9 cellular contexts compared by ENCODE assay signal in the genomic region with DNA sequence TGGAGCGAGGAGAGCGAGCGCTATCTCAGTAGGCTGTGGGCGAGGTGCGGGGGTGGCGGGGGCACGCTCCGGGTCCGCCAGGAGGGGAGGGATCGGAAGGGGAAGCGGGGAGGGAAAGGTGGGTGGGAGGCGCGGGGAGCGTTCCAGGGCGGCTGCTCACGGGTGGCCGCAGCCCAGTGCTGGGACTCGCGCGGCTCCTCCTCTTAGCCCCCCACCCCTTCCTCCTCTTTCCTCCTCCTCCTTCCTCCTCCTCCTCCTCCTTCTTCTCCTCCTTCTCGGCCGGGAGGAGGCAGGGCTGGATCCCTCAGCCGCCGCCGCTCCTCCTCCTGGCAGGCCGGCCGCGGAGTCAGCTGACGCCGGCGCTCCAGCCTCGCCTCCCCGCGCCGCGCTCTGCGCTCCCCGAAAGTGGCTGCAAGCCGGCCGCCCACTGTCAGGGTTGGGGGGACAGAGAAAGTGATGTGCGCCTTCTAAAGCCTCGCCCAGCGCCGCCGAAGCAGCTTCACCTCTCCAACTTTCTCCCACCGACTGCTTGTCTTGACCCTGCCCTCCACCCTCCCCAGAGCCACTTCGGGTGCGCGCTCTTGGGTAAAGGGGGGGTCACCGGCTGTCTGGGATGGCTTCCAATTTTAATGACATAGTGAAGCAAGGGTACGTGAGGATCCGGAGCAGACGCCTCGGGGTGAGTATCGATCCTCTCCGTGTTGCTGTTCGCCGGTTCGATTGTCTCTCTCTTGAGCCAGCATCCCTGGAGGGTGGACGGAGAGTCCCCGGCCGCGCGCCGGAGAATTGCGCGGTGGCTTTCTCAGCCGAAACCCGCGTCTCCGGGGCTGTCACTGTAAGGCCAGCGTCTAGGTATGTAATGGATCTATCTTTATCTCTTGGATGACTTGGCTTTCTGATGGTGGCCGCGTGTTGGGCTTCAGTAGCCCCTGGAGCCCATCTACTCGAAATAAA. TPM values are rescaled to one million over a fixed set of nuclear protein-coding genes. Genes with fewer than 3 reads are reported as not detected.
A peak's percentile ranks its signal among the peaks of the same experiment; 100 is the strongest.
DNase-seq lines count a peak whose midpoint lies in the region; ATAC-seq and TF ChIP-seq lines count a peak whose summit lies in the region.
"Had no signal": no experiment of that assay in that cellular context is flagged by ENCODE, and none has a peak within 500 bp of the region (broad histone marks: within the 10 kb centered on the region; RNA-seq: fewer than 3 reads in every experiment).

DOK5 (plus strand) TSS at position 260 of the 954 bp plus-strand sequence; CDS start at position 614, 354 bp downstream.

- ATAC-seq in left lung = peak; percentile 91
- ATAC-seq in HG02973 (IDR thresholded peaks at IDR 0.05; ENCODE audit: unreplicated experiment) = no peak
- ATAC-seq in HG03432 (IDR thresholded peaks at IDR 0.05; ENCODE audit: unreplicated experiment) = no peak
- no peak for ATAC-seq in natural killer cell treated with Interleukin-12 subunit alpha and Interleukin-12 subunit beta and Interleukin-15 and Interleukin-18, amount 100 ng/mL, for 72 hours

- no peak within 1 kb of the TSS for H3K27ac Mint-ChIP-seq in natural killer cell treated with Interleukin-12 subunit alpha and Interleukin-12 subunit beta and Interleukin-15 and Interleukin-18, amount 100 ng/mL, for 72 hours

- peak; percentile 67 for DNase-seq in MG63
- peak; percentile 58 for DNase-seq in dedifferentiated amniotic fluid mesenchymal stem cell (ENCODE audit: extremely low spot score)
- DNase-seq in left lung = peak; percentile 39 to 80
- no peak for DNase-seq in stomach
- DNase-seq in LoVo (ENCODE audit: low spot score) = no peak
- DNase-seq in natural killer cell treated with Interleukin-12 subunit alpha and Interleukin-12 subunit beta and Interleukin-15 and Interleukin-18, amount 100 ng/mL, for 72 hours (ENCODE audit: low spot score) = no peak

- WGBS in stomach, 5 donors = 1 to 6% (median 2%) methylated on average over 62 to 75 of the region's 75 CpGs

- no peaks in the 10 kb centered on the region for H3K4me1 Mint-ChIP-seq in natural killer cell treated with Interleukin-12 subunit alpha and Interleukin-12 subunit beta and Interleukin-15 and Interleukin-18, amount 100 ng/mL, for 72 hours (ENCODE audit: low read depth in 2 of 2)

- H3K27me3 ChIP-seq in MG63 (no peaks in the 10 kb centered on the region), left lung (peaks cover 29 to 77% of the 10 kb centered on the region in 2 donors), stomach (peaks cover 0 to 42% (median 32%) of the 10 kb centered on the region in 3 donors)

- peak within 1 kb of the TSS; percentile 60 for H3K4me3 ChIP-seq in MG63
- peak within 1 kb of the TSS; percentile 32 to 34 for H3K4me3 ChIP-seq in left lung
- H3K4me3 ChIP-seq in stomach = peak within 1 kb of the TSS; percentile 48 to 69 (median 58)

- no peak for TF ChIP-seq CTCF in left lung (IDR thresholded peaks at IDR 0.05)
- TF ChIP-seq CTCF in stomach (IDR thresholded peaks at IDR 0.05) = no peak

- no peak for TF ChIP-seq POLR2A in stomach (IDR thresholded peaks at IDR 0.05)

- peaks cover 47 to 58% of the 10 kb centered on the region in 2 donors for H3K27me3 Mint-ChIP-seq in natural killer cell treated with Interleukin-12 subunit alpha and Interleukin-12 subunit beta and Interleukin-15 and Interleukin-18, amount 100 ng/mL, for 72 hours

- H3K9me3 ChIP-seq in MG63 = no peaks in the 10 kb centered on the region
- no peaks in the 10 kb centered on the region for H3K9me3 ChIP-seq in left lung
- H3K9me3 ChIP-seq in stomach = no peaks in the 10 kb centered on the region
- H3K9me3 ChIP-seq: adrenal gland had no signal

- H3K9me3 Mint-ChIP-seq in natural killer cell treated with Interleukin-12 subunit alpha and Interleukin-12 subunit beta and Interleukin-15 and Interleukin-18, amount 100 ng/mL, for 72 hours = peaks cover 2% of the 10 kb centered on the region

- peaks cover 0 to 13% of the 10 kb centered on the region in 2 donors for H3K4me1 ChIP-seq in left lung
- H3K4me1 ChIP-seq in stomach = peaks cover 12 to 24% (median 20%) of the 10 kb centered on the region in 4 donors

- no peak within 1 kb of the TSS for H3K4me3 Mint-ChIP-seq in natural killer cell treated with Interleukin-12 subunit alpha and Interleukin-12 subunit beta and Interleukin-15 and Interleukin-18, amount 100 ng/mL, for 72 hours

- intact Hi-C loops in left lung (cut with DNase I) (no loop called here), stomach (cut with DNase I; ENCODE audit: low total_unique reads) (no loop called here)

- no peaks in the 10 kb centered on the region for H3K36me3 ChIP-seq in MG63
- H3K36me3 ChIP-seq in left lung = no peaks in the 10 kb centered on the region
- H3K36me3 ChIP-seq in stomach = no peaks in the 10 kb centered on the region
- H3K36me3 ChIP-seq: adrenal gland had no signal

- no peak within 1 kb of the TSS for H3K27ac ChIP-seq in left lung
- H3K27ac ChIP-seq in stomach = peak within 1 kb of the TSS in 3 of 5 donors; percentile 26 to 45 (median 42)
- H3K27ac ChIP-seq: adrenal gland had no signal

- peaks cover 4% of the 10 kb centered on the region for H3K36me3 Mint-ChIP-seq in natural killer cell treated with Interleukin-12 subunit alpha and Interleukin-12 subunit beta and Interleukin-15 and Interleukin-18, amount 100 ng/mL, for 72 hours

- TF ChIP-seq EP300 in stomach (IDR thresholded peaks at IDR 0.05) = no peak

RNA-seq across cellular contexts. Expression of gene DOK5, which starts in this region (rescaled TPM):
- total RNA-seq in MG63 (2014; rRNA removed; shearing (Covaris generic); ENCODE audit: low replicate concordance) = 1.9 and 3.3 TPM in 2 replicates
- total RNA-seq in left lung (1 to 10 TPM in 1 of 2 donors, under 1 TPM in 1; 0.92 to 2.6 TPM), stomach (1 to 10 TPM in 1 of 5 donors, not detected in 4; 4.4 TPM)
- 1 to 10 TPM in 1 of 3 donors, under 1 TPM in 2; 0.58 to 1.6 (median 0.61) TPM for polyA plus RNA-seq in stomach
- total RNA-seq in natural killer cell treated with Interleukin-12 subunit alpha and Interleukin-12 subunit beta and Interleukin-15 and Interleukin-18, amount 100 ng/mL, for 72 hours = under 1 TPM in 1 of 2 donors, not detected in 1; 0.39 TPM

Comparison
In these comparisons a context has a peak if more than half of its experiments do, and no peak if none do; other contexts are left out.
1. DNase-seq: peak in MG63 (single experiment), dedifferentiated amniotic fluid mesenchymal stem cell (single experiment) and left lung (2 of 2); none in stomach (single experiment), LoVo (single experiment) and natural killer cell treated with Interleukin-12 subunit alpha and Interleukin-12 subunit beta and Interleukin-15 and Interleukin-18, amount 100 ng/mL, for 72 hours (single experiment).
2. H3K27ac ChIP-seq: peak in stomach (3 of 5); none in left lung (0 of 2).
3. Peak in every context shown above with its lines, with median percentiles within 50 percentile points of each other: H3K4me3 ChIP-seq.